Comparison of ENCODE assay signal across 21 cellular contexts in genomic region chr2:28084564-28084963, GRCh38.
A peak's percentile ranks its signal among the peaks of the same experiment; 100 is the strongest.
DNase-seq lines count a peak whose midpoint lies in the region; ATAC-seq and TF ChIP-seq lines count a peak whose summit lies in the region.
"Had no signal": no experiment of that assay in that cellular context is flagged by ENCODE, and none has a peak within 500 bp of the region (broad histone marks: within the 10 kb centered on the region; RNA-seq: fewer than 3 reads in every experiment).

No MANE protein-coding gene starts in this region.

- H3K4me1 ChIP-seq in RWPE2 (ENCODE audit: insufficient read depth, poor library complexity, severe bottlenecking) = peaks cover 48% of the 10 kb centered on the region

- peak overlapping the region; percentile 60 for H3K27ac ChIP-seq in RWPE2 (ENCODE audit: poor library complexity, severe bottlenecking)
- H3K27ac ChIP-seq: coronary artery, gastrocnemius medialis, ovary, upper lobe of right lung had no signal

- no peaks in the 10 kb centered on the region for H3K36me3 ChIP-seq in RWPE2 (ENCODE audit: low read depth)
- H3K36me3 ChIP-seq: gastrocnemius medialis, HAP-1, ovary, stomach, upper lobe of right lung had no signal

- no peak for TF ChIP-seq CTCF in RWPE2 (IDR thresholded peaks at IDR 0.05; ENCODE audit: poor library complexity, severe bottlenecking)
- TF ChIP-seq CTCF in type B pancreatic cell (conservative IDR thresholded peaks at IDR 0.05) = no peak

- H3K9me3 ChIP-seq in RWPE2 (ENCODE audit: severe bottlenecking) = no peaks in the 10 kb centered on the region
- H3K9me3 ChIP-seq: gastrocnemius medialis, HAP-1, ovary, stomach, upper lobe of right lung had no signal

- DNase-seq in LHCN-M2 (ENCODE audit: low read depth) (peak; percentile 61), RWPE2 (ENCODE audit: low spot score) (no peak), iris pigment epithelial cell (ENCODE audit: low read depth) (peak; percentile 87), type B pancreatic cell (ENCODE audit: extremely low spot score, unreplicated experiment) (no peak), Kasumi-1 (lab: John Stamatoyannopoulos, UW) (no peak), NCI-H524 treated with DMSO at 0.1 percent for 48 hours (lab: John Stamatoyannopoulos, UW) (no peak)
- no peak for DNase-seq in activated naive CD4-positive, alpha-beta T cell (lab: John Stamatoyannopoulos, UW)
- DNase-seq: activated naive CD4-positive, alpha-beta T cell treated with anti-CD3 and anti-CD28 coated beads, Interleukin-2, amount 50 U/mL, for 16 hours; EL; gastrocnemius medialis; NCI-H1105 treated with DMSO at 0.1 percent for 48 hours; NCI-H2171; NCI-H82; RPMI8226; stomach; T-cell; upper lobe of right lung had no signal

- no peak overlapping the region for H3K4me3 ChIP-seq in RWPE2 (ENCODE audit: severe bottlenecking)
- H3K4me3 ChIP-seq: coronary artery, gastrocnemius medialis, HAP-1, ovary, stomach, upper lobe of right lung had no signal

- H3K27me3 Mint-ChIP-seq in type B pancreatic cell = no peaks in the 10 kb centered on the region
- H3K27me3 Mint-ChIP-seq: IgD-negative memory B cell, T-cell had no signal

- H3K4me3 Mint-ChIP-seq in type B pancreatic cell = no peak overlapping the region
- H3K4me3 Mint-ChIP-seq: IgD-negative memory B cell, T-cell had no signal

- no peaks in the 10 kb centered on the region for H3K36me3 Mint-ChIP-seq in type B pancreatic cell

- peaks cover 19% of the 10 kb centered on the region for H3K4me1 Mint-ChIP-seq in type B pancreatic cell (ENCODE audit: unreplicated experiment)
- H3K4me1 Mint-ChIP-seq: IgD-negative memory B cell had no signal

- peak overlapping the region; percentile 10 for H3K27ac Mint-ChIP-seq in type B pancreatic cell
- H3K27ac Mint-ChIP-seq: T-cell had no signal

- no peaks in the 10 kb centered on the region for H3K9me3 Mint-ChIP-seq in type B pancreatic cell
- H3K9me3 Mint-ChIP-seq: IgD-negative memory B cell, T-cell had no signal

- ATAC-seq in RWPE2 (ENCODE audit: low read depth) = peak; percentile 44
- ATAC-seq: gastrocnemius medialis, T-cell, upper lobe of right lung had no signal

- H3K27me3 ChIP-seq in RWPE2 (ENCODE audit: insufficient read depth, poor library complexity, severe bottlenecking) = no peaks in the 10 kb centered on the region
- H3K27me3 ChIP-seq: gastrocnemius medialis, ovary, stomach, upper lobe of right lung had no signal

Comparison
In these comparisons a context has a peak if more than half of its experiments do, and no peak if none do; other contexts are left out.
1. DNase-seq: peak in LHCN-M2 (single experiment) and iris pigment epithelial cell (single experiment); none in RWPE2 (single experiment), type B pancreatic cell (single experiment), Kasumi-1 (0 of 2), activated naive CD4-positive, alpha-beta T cell (0 of 4) and NCI-H524 treated with DMSO at 0.1 percent for 48 hours (single experiment).